In the genomic region with DNA sequence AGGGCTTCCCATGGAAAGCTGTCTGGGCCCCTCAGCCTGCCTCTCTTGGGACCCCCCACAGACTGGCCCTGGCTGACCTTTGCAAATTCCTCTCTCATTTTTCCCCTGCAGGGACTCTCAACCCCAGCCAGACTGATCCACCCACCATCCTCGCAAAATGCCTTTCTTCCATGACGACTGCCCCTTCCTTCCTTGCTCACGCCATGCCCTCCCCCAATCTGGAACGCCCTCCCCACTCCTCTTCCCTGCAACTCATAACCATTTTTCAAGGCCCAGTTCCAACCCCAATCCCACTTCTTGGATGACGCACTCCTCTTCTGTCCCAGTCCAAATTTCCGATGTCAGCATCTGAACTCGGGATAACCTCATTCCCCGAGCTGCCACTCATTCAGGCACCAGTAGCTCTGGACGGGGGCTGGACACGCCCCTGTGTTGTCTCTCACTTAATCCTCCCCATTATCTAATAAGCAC, we compare ENCODE assay signal across 22 cellular contexts. TPM values are rescaled to one million over a fixed set of nuclear protein-coding genes. Genes with fewer than 3 reads are reported as not detected.
DNase-seq lines count a peak whose midpoint lies in the region; ATAC-seq and TF ChIP-seq lines count a peak whose summit lies in the region.
"Had no signal": no experiment of that assay in that cellular context is flagged by ENCODE, and none has a peak within 500 bp of the region (broad histone marks: within the 10 kb centered on the region; RNA-seq: fewer than 3 reads in every experiment).

No MANE protein-coding gene starts in this region.

- 49 to 55% methylated on average over 10 of the region's 10 CpGs for whole genome bisulfite sequencing in ectodermal cell, 2 experiments

- BruUV-seq in A673 (replicated peaks; lab: Mats Ljungman, UMichigan): no TSS peak

- DNase-seq in activated naive CD8-positive, alpha-beta T cell treated with anti-CD3 and anti-CD28 coated beads, Interleukin-2, amount 50 U/mL, for 24 hours: no peak
- DNase-seq in iPS-NIHi11 (ENCODE audit: low spot score) (peak; percentile 46), substantia nigra (lab: John Stamatoyannopoulos, UW) (no peak), A673 (ENCODE audit: low spot score) (no peak)
- DNase-seq: activated B cell treated with CpG ODN at 0.5 μM for 24 hours; effector CD4-positive, alpha-beta T cell; NCI-H1417; NCI-H2171; NCI-H526 treated with DMSO at 0.1 percent for 48 hours; spleen; stimulated activated CD4-positive, alpha-beta T cell treated with anti-CD3 and anti-CD28 coated beads, Interleukin-4, amount 100 ng/mL, for 4 hours; T-helper 2 cell had no signal

- CTCF ChIA-PET in A673 (lab: Charles Lee): no interaction called here

- peak overlapping the region; percentile 64 for H3K27ac Mint-ChIP-seq in activated naive CD8-positive, alpha-beta T cell
- H3K27ac Mint-ChIP-seq in activated naive CD8-positive, alpha-beta T cell treated with anti-CD3 and anti-CD28 coated beads, Interleukin-2, amount 50 U/mL, for 24 hours: no peak overlapping the region
- H3K27ac Mint-ChIP-seq: activated B cell treated with CpG ODN at 0.5 μM for 24 hours had no signal

- peaks cover under 1% of the 10 kb centered on the region for H3K36me3 Mint-ChIP-seq in activated naive CD8-positive, alpha-beta T cell
- no peaks in the 10 kb centered on the region for H3K36me3 Mint-ChIP-seq in activated naive CD8-positive, alpha-beta T cell treated with anti-CD3 and anti-CD28 coated beads, Interleukin-2, amount 50 U/mL, for 24 hours (ENCODE audit: low read depth)

- H3K27ac ChIP-seq in ectodermal cell (ENCODE audit: insufficient read depth, low read depth, low read length, poor library complexity, severe bottlenecking): peak overlapping the region; percentile 71
- H3K27ac ChIP-seq in substantia nigra (ENCODE audit: low read depth, low read length, poor library complexity, severe bottlenecking): peak overlapping the region; percentile 69
- no peak overlapping the region for H3K27ac ChIP-seq in A673 (ENCODE audit: low read depth, low read length, poor library complexity, severe bottlenecking)
- H3K27ac ChIP-seq: spleen, vagina had no signal

- H3K9me3 ChIP-seq in ectodermal cell (ENCODE audit: control insufficient read depth, low read length) (no peaks in the 10 kb centered on the region), A673 (ENCODE audit: low read depth, low read length, poor library complexity, severe bottlenecking) (no peaks in the 10 kb centered on the region)
- H3K9me3 ChIP-seq: spleen, vagina had no signal

- intact Hi-C loops in A673 (cut with micrococcal nuclease; ENCODE audit: unreplicated experiment): no loop called here

- peaks cover 49% of the 10 kb centered on the region for H3K4me1 ChIP-seq in ectodermal cell (ENCODE audit: control insufficient read depth, insufficient read depth, low read length)
- no peaks in the 10 kb centered on the region for H3K4me1 ChIP-seq in A673 (ENCODE audit: insufficient read depth, low read length, poor library complexity, severe bottlenecking)

- H3K4me3 Mint-ChIP-seq in activated naive CD8-positive, alpha-beta T cell: no peak overlapping the region
- no peak overlapping the region for H3K4me3 Mint-ChIP-seq in activated naive CD8-positive, alpha-beta T cell treated with anti-CD3 and anti-CD28 coated beads, Interleukin-2, amount 50 U/mL, for 24 hours
- H3K4me3 Mint-ChIP-seq: activated B cell treated with CpG ODN at 0.5 μM for 24 hours had no signal

- H3K36me3 ChIP-seq in ectodermal cell (ENCODE audit: control insufficient read depth, insufficient read depth, low read length) (no peaks in the 10 kb centered on the region), A673 (ENCODE audit: insufficient read depth, low read length, poor library complexity, severe bottlenecking) (no peaks in the 10 kb centered on the region)
- H3K36me3 ChIP-seq: spleen, vagina had no signal

- POLR2A ChIA-PET in A673 (lab: Charles Lee; ENCODE audit: low non-redundant PET): no interaction called here

- no peak overlapping the region for H3K4me3 ChIP-seq in ectodermal cell (ENCODE audit: insufficient read depth, low read depth, low read length)
- H3K4me3 ChIP-seq in A673 (ENCODE audit: low read depth, low read length, poor library complexity, severe bottlenecking): no peak overlapping the region
- H3K4me3 ChIP-seq: lung, spleen, vagina had no signal

- peaks cover 19% of the 10 kb centered on the region for H3K27me3 ChIP-seq in ectodermal cell (ENCODE audit: control insufficient read depth, insufficient read depth, low read length, poor library complexity, severe bottlenecking)
- peaks cover 3% of the 10 kb centered on the region for H3K27me3 ChIP-seq in A673 (replicated peaks; ENCODE audit: insufficient read depth, low read depth, low read length, poor library complexity)
- H3K27me3 ChIP-seq: vagina had no signal

- peaks cover 19% of the 10 kb centered on the region for H3K4me1 Mint-ChIP-seq in activated naive CD8-positive, alpha-beta T cell (ENCODE audit: low read depth)
- peaks cover 33% of the 10 kb centered on the region for H3K4me1 Mint-ChIP-seq in activated naive CD8-positive, alpha-beta T cell treated with anti-CD3 and anti-CD28 coated beads, Interleukin-2, amount 50 U/mL, for 24 hours

- no peaks in the 10 kb centered on the region for H3K9me3 Mint-ChIP-seq in activated naive CD8-positive, alpha-beta T cell (ENCODE audit: low read depth)
- no peaks in the 10 kb centered on the region for H3K9me3 Mint-ChIP-seq in activated naive CD8-positive, alpha-beta T cell treated with anti-CD3 and anti-CD28 coated beads, Interleukin-2, amount 50 U/mL, for 24 hours
- H3K9me3 Mint-ChIP-seq: activated B cell treated with CpG ODN at 0.5 μM for 24 hours had no signal

- no peak for ATAC-seq in activated naive CD8-positive, alpha-beta T cell treated with anti-CD3 and anti-CD28 coated beads, Interleukin-2, amount 50 U/mL, for 24 hours
- ATAC-seq in GM21526 (IDR thresholded peaks at IDR 0.05; ENCODE audit: low FRiP score, unreplicated experiment) (no peak), HG03354 (IDR thresholded peaks at IDR 0.05; ENCODE audit: poor library complexity, severe bottlenecking, unreplicated experiment) (no peak)
- ATAC-seq: HepG2 had no signal

- peaks cover under 1% of the 10 kb centered on the region for H3K27me3 Mint-ChIP-seq in activated naive CD8-positive, alpha-beta T cell
- H3K27me3 Mint-ChIP-seq in activated naive CD8-positive, alpha-beta T cell treated with anti-CD3 and anti-CD28 coated beads, Interleukin-2, amount 50 U/mL, for 24 hours: peaks cover 20% of the 10 kb centered on the region

- no peak for TF ChIP-seq CTCF in A673 (conservative IDR thresholded peaks at IDR 0.05; ENCODE audit: low read depth, low read length)

RNA-seq across cellular contexts. Expression of gene DNAI2, which starts 1.3 kb away (rescaled TPM):
- not detected for polyA plus RNA-seq in ectodermal cell (2013, experiment 1 of 4)
- polyA plus RNA-seq in ectodermal cell (2013, experiment 2 of 4): not detected
- polyA plus RNA-seq in ectodermal cell (2013, experiment 3 of 4): not detected
- not detected for polyA plus RNA-seq in ectodermal cell (2013, experiment 4 of 4)
- total RNA-seq in A673 (2021): not detected in 2 replicates
- total RNA-seq: A172, activated B cell treated with CpG ODN at 0.5 μM for 24 hours, H4, HepG2, vagina had no signal
- polyA plus RNA-seq: BJ, HepG2 had no signal

RNA-seq across cellular contexts. Expression of gene KIF19, which starts 53.3 kb away (rescaled TPM):
- polyA plus RNA-seq in ectodermal cell (2013, experiment 1 of 4): 1.6 TPM
- polyA plus RNA-seq in ectodermal cell (2013, experiment 2 of 4): 1.3 TPM
- 1.2 TPM for polyA plus RNA-seq in ectodermal cell (2013, experiment 3 of 4)
- 1.2 TPM for polyA plus RNA-seq in ectodermal cell (2013, experiment 4 of 4)
- not detected in 2 replicates for total RNA-seq in A673 (2021)
- total RNA-seq: A172, activated B cell treated with CpG ODN at 0.5 μM for 24 hours, H4, HepG2 had no signal
- polyA plus RNA-seq: BJ, HepG2 had no signal

RNA-seq across cellular contexts. Expression of gene TTYH2, which starts 59.4 kb away (rescaled TPM):
- polyA plus RNA-seq in ectodermal cell (2013, experiment 1 of 4): 4.7 TPM
- 4.2 TPM for polyA plus RNA-seq in ectodermal cell (2013, experiment 2 of 4)
- 5.3 TPM for polyA plus RNA-seq in ectodermal cell (2013, experiment 3 of 4)
- polyA plus RNA-seq in ectodermal cell (2013, experiment 4 of 4): 5.5 TPM
- 13.7 and 15.4 TPM in 2 replicates for total RNA-seq in A673 (2021)
